In the genomic region with DNA sequence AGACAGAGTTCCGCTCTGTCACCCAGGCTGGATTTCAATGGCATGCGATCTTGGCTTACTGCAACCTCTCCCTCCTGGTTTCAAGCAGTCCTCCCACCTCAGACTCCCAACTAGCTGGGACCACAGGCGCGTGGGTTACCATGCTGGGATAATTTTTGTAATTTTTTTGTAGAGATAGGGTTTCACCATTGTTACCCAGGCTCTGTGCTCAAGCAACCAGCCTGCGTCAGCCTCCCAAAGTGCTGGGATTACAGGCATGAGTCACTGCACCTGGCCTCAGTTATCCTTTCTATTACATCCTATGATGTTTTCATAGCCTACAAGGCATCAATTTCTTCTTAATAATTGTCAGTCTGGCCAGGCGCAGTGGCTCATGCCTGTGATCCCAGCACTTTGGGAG, we compare ENCODE assay signal across 2 cellular contexts.
TF ChIP-seq lines count a peak whose summit lies in the region.

No MANE protein-coding gene starts in this region.

TF ChIP-seq in IMR-90, 13 proteins besides CTCF, POLR2A, EP300 and RAD21:
- no peak for TF ChIP-seq SMC3 (IDR thresholded peaks at IDR 0.05; ENCODE audit: low read depth, low read length)
- TF ChIP-seq, protein P1, sequence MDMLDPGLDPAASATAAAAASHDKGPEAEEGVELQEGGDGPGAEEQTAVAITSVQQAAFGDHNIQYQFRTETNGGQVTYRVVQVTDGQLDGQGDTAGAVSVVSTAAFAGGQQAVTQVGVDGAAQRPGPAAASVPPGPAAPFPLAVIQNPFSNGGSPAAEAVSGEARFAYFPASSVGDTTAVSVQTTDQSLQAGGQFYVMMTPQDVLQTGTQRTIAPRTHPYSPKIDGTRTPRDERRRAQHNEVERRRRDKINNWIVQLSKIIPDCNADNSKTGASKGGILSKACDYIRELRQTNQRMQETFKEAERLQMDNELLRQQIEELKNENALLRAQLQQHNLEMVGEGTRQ (IDR thresholded peaks at IDR 0.05; ENCODE audit: low read depth, low read length) = no peak
- no peak for TF ChIP-seq RCOR1 (IDR thresholded peaks at IDR 0.05; ENCODE audit: insufficient replicate concordance, low read length)
- no peak for TF ChIP-seq MAZ (IDR thresholded peaks at IDR 0.05; ENCODE audit: borderline replicate concordance, low read depth, low read length)
- no peak for TF ChIP-seq MXI1 (IDR thresholded peaks at IDR 0.05; ENCODE audit: borderline replicate concordance, low read depth, low read length)
- no peak for TF ChIP-seq BHLHE40 (IDR thresholded peaks at IDR 0.05; ENCODE audit: low read depth, low read length)
- TF ChIP-seq RFX5 (IDR thresholded peaks at IDR 0.05; ENCODE audit: low read depth, low read length) = no peak
- TF ChIP-seq NFE2L2 (IDR thresholded peaks at IDR 0.05; ENCODE audit: low read depth, low read length) = no peak
- no peak for TF ChIP-seq CHD1 (IDR thresholded peaks at IDR 0.05; ENCODE audit: low read depth, low read length)
- TF ChIP-seq FOS (IDR thresholded peaks at IDR 0.05; ENCODE audit: low read depth, low read length) = no peak
- no peak for TF ChIP-seq CEBPB (IDR thresholded peaks at IDR 0.05; ENCODE audit: low read depth, low read length)
- no peak for TF ChIP-seq MAFK (IDR thresholded peaks at IDR 0.05; ENCODE audit: low read depth, low read length)
- TF ChIP-seq, protein P2, sequence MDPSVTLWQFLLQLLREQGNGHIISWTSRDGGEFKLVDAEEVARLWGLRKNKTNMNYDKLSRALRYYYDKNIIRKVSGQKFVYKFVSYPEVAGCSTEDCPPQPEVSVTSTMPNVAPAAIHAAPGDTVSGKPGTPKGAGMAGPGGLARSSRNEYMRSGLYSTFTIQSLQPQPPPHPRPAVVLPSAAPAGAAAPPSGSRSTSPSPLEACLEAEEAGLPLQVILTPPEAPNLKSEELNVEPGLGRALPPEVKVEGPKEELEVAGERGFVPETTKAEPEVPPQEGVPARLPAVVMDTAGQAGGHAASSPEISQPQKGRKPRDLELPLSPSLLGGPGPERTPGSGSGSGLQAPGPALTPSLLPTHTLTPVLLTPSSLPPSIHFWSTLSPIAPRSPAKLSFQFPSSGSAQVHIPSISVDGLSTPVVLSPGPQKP (IDR thresholded peaks at IDR 0.05; ENCODE audit: borderline replicate concordance, low read depth, low read length) = no peak

TF ChIP-seq in K562, 482 proteins besides CTCF, POLR2A, EP300 and RAD21:
- peak; percentile 50; the same call in 1 of the 2 replicates for TF ChIP-seq JUND (IDR thresholded peaks at IDR 0.05; ENCODE audit: borderline replicate concordance, low read depth, low read length)
- TF ChIP-seq JUND (tag; IDR thresholded peaks at IDR 0.05; ENCODE audit: borderline replicate concordance, low read depth, low read length) = peak; percentile 17; the same call in 1 of the 3 replicates
- TF ChIP-seq HIVEP1 (CRISPR knock-in tag; IDR thresholded peaks at IDR 0.05) = 0 out of 2 replicates have a peak, but pooled peaks have one; percentile 11
- 0 out of 2 replicates have a peak, but pooled peaks have one; percentile 29 for TF ChIP-seq ZNF583 (CRISPR knock-in tag; IDR thresholded peaks at IDR 0.05)
- TF ChIP-seq, protein P3, sequence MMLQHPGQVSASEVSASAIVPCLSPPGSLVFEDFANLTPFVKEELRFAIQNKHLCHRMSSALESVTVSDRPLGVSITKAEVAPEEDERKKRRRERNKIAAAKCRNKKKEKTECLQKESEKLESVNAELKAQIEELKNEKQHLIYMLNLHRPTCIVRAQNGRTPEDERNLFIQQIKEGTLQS (IDR thresholded peaks at IDR 0.05) = peak; percentile 56
- TF ChIP-seq, protein P3 (CRISPR knock-in tag; conservative IDR thresholded peaks at IDR 0.05) = no peak
- TF ChIP-seq, protein P4, sequence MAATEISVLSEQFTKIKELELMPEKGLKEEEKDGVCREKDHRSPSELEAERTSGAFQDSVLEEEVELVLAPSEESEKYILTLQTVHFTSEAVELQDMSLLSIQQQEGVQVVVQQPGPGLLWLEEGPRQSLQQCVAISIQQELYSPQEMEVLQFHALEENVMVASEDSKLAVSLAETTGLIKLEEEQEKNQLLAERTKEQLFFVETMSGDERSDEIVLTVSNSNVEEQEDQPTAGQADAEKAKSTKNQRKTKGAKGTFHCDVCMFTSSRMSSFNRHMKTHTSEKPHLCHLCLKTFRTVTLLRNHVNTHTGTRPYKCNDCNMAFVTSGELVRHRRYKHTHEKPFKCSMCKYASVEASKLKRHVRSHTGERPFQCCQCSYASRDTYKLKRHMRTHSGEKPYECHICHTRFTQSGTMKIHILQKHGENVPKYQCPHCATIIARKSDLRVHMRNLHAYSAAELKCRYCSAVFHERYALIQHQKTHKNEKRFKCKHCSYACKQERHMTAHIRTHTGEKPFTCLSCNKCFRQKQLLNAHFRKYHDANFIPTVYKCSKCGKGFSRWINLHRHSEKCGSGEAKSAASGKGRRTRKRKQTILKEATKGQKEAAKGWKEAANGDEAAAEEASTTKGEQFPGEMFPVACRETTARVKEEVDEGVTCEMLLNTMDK (IDR thresholded peaks at IDR 0.05; ENCODE audit: borderline replicate concordance, insufficient read depth, low read depth, low read length, poor library complexity, severe bottlenecking) = no peak
- TF ChIP-seq JUN (IDR thresholded peaks at IDR 0.05; ENCODE audit: borderline replicate concordance, low read depth, low read length) = 0 out of 2 replicates have a peak, but pooled peaks have one; percentile 4
- no peak for TF ChIP-seq JUN (CRISPR knock-in tag; IDR thresholded peaks at IDR 0.05; ENCODE audit: borderline replicate concordance)
- TF ChIP-seq MTA3 (IDR thresholded peaks at IDR 0.05; ENCODE audit: borderline replicate concordance) = no peak
- TF ChIP-seq NRF1 (conservative IDR thresholded peaks at IDR 0.05 in 1 of 2, IDR thresholded peaks at IDR 0.05 in 1 of 2) = peak in 1 of 2 experiments; percentile 16; a peak in 1 of 4 replicates
